Comparison of ENCODE assay signal across 14 cellular contexts in the genomic region with DNA sequence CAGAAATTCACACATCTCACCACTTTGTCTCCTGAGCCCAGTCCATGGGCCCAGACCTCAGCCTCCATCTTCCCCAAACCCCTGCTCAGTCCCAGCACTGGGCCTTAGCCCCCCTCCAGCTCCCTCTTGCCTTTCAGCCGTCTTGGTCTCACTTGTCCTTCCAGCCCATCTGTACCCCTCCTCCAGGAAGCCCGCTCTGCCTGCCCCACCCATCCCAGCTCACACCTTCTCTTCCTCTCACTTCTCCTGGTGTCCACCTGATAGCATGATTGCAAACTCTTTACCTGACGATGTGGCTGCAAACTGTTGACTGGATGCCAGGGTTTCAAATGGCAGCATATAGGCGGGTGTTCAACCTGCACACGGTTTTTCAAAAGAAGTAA.
DNase-seq lines count a peak whose midpoint lies in the region; ATAC-seq and TF ChIP-seq lines count a peak whose summit lies in the region.
"Had no signal": no experiment of that assay in that cellular context is flagged by ENCODE, and none has a peak within 500 bp of the region (broad histone marks: within the 10 kb centered on the region; RNA-seq: fewer than 3 reads in every experiment).

No MANE protein-coding gene starts in this region.

- WGBS in tibial nerve, 2 donors: 93% methylated on average over 5 of the region's 5 CpGs

- no peaks in the 10 kb centered on the region for H3K36me3 ChIP-seq in BLaER1 treated with 17β-estradiol and CSF1 and Interleukin-3, amounts not matched to agents 10 nM and 100 nM
- H3K36me3 ChIP-seq in tibial nerve: peaks cover 0 to 74% (median 0%) of the 10 kb centered on the region in 3 donors
- H3K36me3 ChIP-seq: transverse colon had no signal

- H3K9me3 Mint-ChIP-seq in activated naive CD4-positive, alpha-beta T cell treated with anti-CD3 and anti-CD28 coated beads, Interleukin-2, amount 10 ng/mL, durations not matched to agents 7 days and 5 days: no peaks in the 10 kb centered on the region
- no peaks in the 10 kb centered on the region for H3K9me3 Mint-ChIP-seq in central memory CD8-positive, alpha-beta T cell
- no peaks in the 10 kb centered on the region for H3K9me3 Mint-ChIP-seq in naive thymus-derived CD8-positive, alpha-beta T cell
- H3K9me3 Mint-ChIP-seq: mesothelial cell of epicardium had no signal

- H3K4me3 Mint-ChIP-seq in activated naive CD4-positive, alpha-beta T cell treated with anti-CD3 and anti-CD28 coated beads, Interleukin-2, amount 10 ng/mL, durations not matched to agents 7 days and 5 days: no peak overlapping the region
- peak overlapping the region; percentile 7 for H3K4me3 Mint-ChIP-seq in central memory CD8-positive, alpha-beta T cell
- peak overlapping the region in 2 of 10 donors; percentile 22 to 26 for H3K4me3 Mint-ChIP-seq in naive thymus-derived CD8-positive, alpha-beta T cell
- H3K4me3 Mint-ChIP-seq: activated CD4-positive, alpha-beta T cell treated with anti-CD3 and anti-CD28 coated beads for 36 hours; mesothelial cell of epicardium had no signal

- TF ChIP-seq EP300 in tibial nerve (IDR thresholded peaks at IDR 0.05): no peak

- DNase-seq in activated naive CD4-positive, alpha-beta T cell treated with anti-CD3 and anti-CD28 coated beads, Interleukin-2, amount 10 ng/mL, durations not matched to agents 7 days and 5 days: no peak
- no peak for DNase-seq in activated naive CD4-positive, alpha-beta T cell treated with Interleukin-2 at 50 U/mL for 16 hours
- DNase-seq in central memory CD8-positive, alpha-beta T cell (ENCODE audit: low spot score in 2 of 2): no peak
- peak in 1 of 10 donors; percentile 11 for DNase-seq in naive thymus-derived CD8-positive, alpha-beta T cell
- no peak for DNase-seq in tibial nerve (ENCODE audit: low spot score in 2 of 2)
- no peak for DNase-seq in effector CD8-positive, alpha-beta T cell (lab: John Stamatoyannopoulos, UW)
- DNase-seq: NCI-H2029 treated with DMSO at 0.1 percent for 48 hours had no signal

- no peak for TF ChIP-seq POLR2A in tibial nerve (IDR thresholded peaks at IDR 0.05)

- no peaks in the 10 kb centered on the region for H3K27me3 Mint-ChIP-seq in activated naive CD4-positive, alpha-beta T cell treated with anti-CD3 and anti-CD28 coated beads, Interleukin-2, amount 10 ng/mL, durations not matched to agents 7 days and 5 days
- H3K27me3 Mint-ChIP-seq in central memory CD8-positive, alpha-beta T cell: no peaks in the 10 kb centered on the region
- H3K27me3 Mint-ChIP-seq in naive thymus-derived CD8-positive, alpha-beta T cell: no peaks in the 10 kb centered on the region
- H3K27me3 Mint-ChIP-seq: activated CD4-positive, alpha-beta T cell treated with anti-CD3 and anti-CD28 coated beads for 36 hours had no signal

- H3K4me3 ChIP-seq in BLaER1 treated with 17β-estradiol and CSF1 and Interleukin-3, amounts not matched to agents 10 nM and 100 nM: no peak overlapping the region
- H3K4me3 ChIP-seq in tibial nerve: no peak overlapping the region
- H3K4me3 ChIP-seq: psoas muscle, transverse colon had no signal

- TF ChIP-seq CTCF in tibial nerve (IDR thresholded peaks at IDR 0.05): no peak

- H3K9me3 ChIP-seq in BLaER1 treated with 17β-estradiol and CSF1 and Interleukin-3, amounts not matched to agents 10 nM and 100 nM (replicated peaks in 1 of 11): no peaks in the 10 kb centered on the region
- H3K9me3 ChIP-seq in tibial nerve: no peaks in the 10 kb centered on the region
- H3K9me3 ChIP-seq: psoas muscle, transverse colon had no signal

- POLR2A ChIA-PET in naive thymus-derived CD8-positive, alpha-beta T cell (lab: Charles Lee): interaction anchor here (1.1 to 3.2 kb wide), 6 partner anchors 44 to 239 kb away, joined by 3 to 22 read pairs (median 6); partner anchors contain the start of genes GRK5 and RGS10

- H3K27ac ChIP-seq in BLaER1 treated with 17β-estradiol and CSF1 and Interleukin-3, amounts not matched to agents 10 nM and 100 nM: 0 out of 22 replicates have a peak overlapping the region, but pooled peaks of 1 of the 11 experiments have one; percentile 11
- peak overlapping the region in 1 of 4 donors; percentile 8 for H3K27ac ChIP-seq in tibial nerve
- H3K27ac ChIP-seq: epithelial cell of prostate, psoas muscle, transverse colon had no signal

- H3K4me2 ChIP-seq in BLaER1 treated with 17β-estradiol and CSF1 and Interleukin-3, amounts not matched to agents 10 nM and 100 nM: peak overlapping the region in 8 of 11 experiments; percentile 79 to 93 (median 86); a peak in 16 of 22 replicates

- peaks cover 11% of the 10 kb centered on the region for H3K36me3 Mint-ChIP-seq in activated naive CD4-positive, alpha-beta T cell treated with anti-CD3 and anti-CD28 coated beads, Interleukin-2, amount 10 ng/mL, durations not matched to agents 7 days and 5 days
- peaks cover 4% of the 10 kb centered on the region for H3K36me3 Mint-ChIP-seq in central memory CD8-positive, alpha-beta T cell (ENCODE audit: insufficient read depth)
- peaks cover 0 to 2% (median 2%) of the 10 kb centered on the region in 3 donors for H3K36me3 Mint-ChIP-seq in naive thymus-derived CD8-positive, alpha-beta T cell
- H3K36me3 Mint-ChIP-seq: mesothelial cell of epicardium had no signal

- CTCF ChIA-PET in activated naive CD4-positive, alpha-beta T cell treated with anti-CD3 and anti-CD28 coated beads, Interleukin-2, amount 10 ng/mL, durations not matched to agents 7 days and 5 days (lab: Charles Lee): interaction anchor here (0.9 to 6.6 kb wide), 20 partner anchors 11 to 382 kb away, joined by 3 to 95 read pairs (median 6); partner anchors contain the start of genes GRK5 and RGS10

- peaks cover 0 to 31% (median 0%) of the 10 kb centered on the region in 11 experiments; a peak in 10 of 22 replicates for H3K27me3 ChIP-seq in BLaER1 treated with 17β-estradiol and CSF1 and Interleukin-3, amounts not matched to agents 10 nM and 100 nM
- no peaks in the 10 kb centered on the region for H3K27me3 ChIP-seq in tibial nerve
- H3K27me3 ChIP-seq: transverse colon had no signal

- H3K27ac Mint-ChIP-seq in activated naive CD4-positive, alpha-beta T cell treated with anti-CD3 and anti-CD28 coated beads, Interleukin-2, amount 10 ng/mL, durations not matched to agents 7 days and 5 days: peak overlapping the region; percentile 43
- H3K27ac Mint-ChIP-seq in central memory CD8-positive, alpha-beta T cell (ENCODE audit: low read depth): no peak overlapping the region
- H3K27ac Mint-ChIP-seq in naive thymus-derived CD8-positive, alpha-beta T cell: peak overlapping the region in 6 of 10 donors; percentile 50 to 88 (median 56)
- H3K27ac Mint-ChIP-seq: activated CD4-positive, alpha-beta T cell treated with anti-CD3 and anti-CD28 coated beads for 36 hours; mesothelial cell of epicardium had no signal

- peaks cover 0 to 31% (median 9%) of the 10 kb centered on the region in 11 experiments; a peak in 13 of 22 replicates for H4K20me1 ChIP-seq in BLaER1 treated with 17β-estradiol and CSF1 and Interleukin-3, amounts not matched to agents 10 nM and 100 nM

- ATAC-seq in central memory CD8-positive, alpha-beta T cell (replicated peaks; ENCODE audit: extremely low read depth, poor library complexity, severe bottlenecking): no peak
- ATAC-seq in naive thymus-derived CD8-positive, alpha-beta T cell: no peak
- ATAC-seq in GM21367 (IDR thresholded peaks at IDR 0.05; ENCODE audit: unreplicated experiment): no peak

- H3K9ac ChIP-seq in BLaER1 treated with 17β-estradiol and CSF1 and Interleukin-3, amounts not matched to agents 10 nM and 100 nM: peak overlapping the region in 5 of 11 experiments; percentile 2 to 31 (median 14); a peak in 2 of 22 replicates

- H3K4me1 Mint-ChIP-seq in activated naive CD4-positive, alpha-beta T cell treated with anti-CD3 and anti-CD28 coated beads, Interleukin-2, amount 10 ng/mL, durations not matched to agents 7 days and 5 days: peaks cover 14% of the 10 kb centered on the region
- peaks cover 10% of the 10 kb centered on the region for H3K4me1 Mint-ChIP-seq in central memory CD8-positive, alpha-beta T cell
- H3K4me1 Mint-ChIP-seq in naive thymus-derived CD8-positive, alpha-beta T cell: peaks cover 16 to 26% (median 17%) of the 10 kb centered on the region in 4 donors
- H3K4me1 Mint-ChIP-seq: mesothelial cell of epicardium had no signal

- peaks cover 40 to 80% (median 74%) of the 10 kb centered on the region in 10 experiments for H3K4me1 ChIP-seq in BLaER1 treated with 17β-estradiol and CSF1 and Interleukin-3, amounts not matched to agents 10 nM and 100 nM
- H3K4me1 ChIP-seq in tibial nerve: peaks cover 0 to 49% (median 12%) of the 10 kb centered on the region in 4 donors
- H3K4me1 ChIP-seq: psoas muscle, transverse colon had no signal
